Comparison of ENCODE assay signal across 20 cellular contexts in genomic region chr2:65501074-65501473, GRCh38.
DNase-seq lines count a peak whose midpoint lies in the region; ATAC-seq lines count a peak whose summit lies in the region.
"Had no signal": no experiment of that assay in that cellular context is flagged by ENCODE, and none has a peak within 500 bp of the region (broad histone marks: within the 10 kb centered on the region; RNA-seq: fewer than 3 reads in every experiment).

No MANE protein-coding gene starts in this region.

- peak overlapping the region; percentile 75 for H3K27ac Mint-ChIP-seq in stimulated activated memory B cell treated with anti-CD40 and anti-IgM and Interleukin-4, amounts not matched to agents 10 μg/mL and 1 μg/mL and 100 μg/mL, for 72 hours
- H3K27ac Mint-ChIP-seq in activated naive CD4-positive, alpha-beta T cell treated with anti-CD3 and anti-CD28 coated beads for 36 hours, result no peak overlapping the region
- H3K27ac Mint-ChIP-seq: activated CD8-positive, alpha-beta T cell treated with anti-CD3 and anti-CD28 coated beads, Interleukin-2, amount 10 ng/mL, durations not matched to agents 7 days and 5 days; GM23338; HFFc6 had no signal

- peaks cover 29% of the 10 kb centered on the region for H3K4me1 Mint-ChIP-seq in stimulated activated memory B cell treated with anti-CD40 and anti-IgM and Interleukin-4, amounts not matched to agents 10 μg/mL and 1 μg/mL and 100 μg/mL, for 72 hours
- no peaks in the 10 kb centered on the region for H3K4me1 Mint-ChIP-seq in activated naive CD4-positive, alpha-beta T cell treated with anti-CD3 and anti-CD28 coated beads for 36 hours (ENCODE audit: low read depth)
- H3K4me1 Mint-ChIP-seq: neural crest cell had no signal

- H3K27me3 Mint-ChIP-seq in stimulated activated memory B cell treated with anti-CD40 and anti-IgM and Interleukin-4, amounts not matched to agents 10 μg/mL and 1 μg/mL and 100 μg/mL, for 72 hours, result peaks cover 52% of the 10 kb centered on the region
- H3K27me3 Mint-ChIP-seq in activated naive CD4-positive, alpha-beta T cell treated with anti-CD3 and anti-CD28 coated beads for 36 hours (ENCODE audit: low read depth), result no peaks in the 10 kb centered on the region

- no peaks in the 10 kb centered on the region for H3K36me3 Mint-ChIP-seq in stimulated activated memory B cell treated with anti-CD40 and anti-IgM and Interleukin-4, amounts not matched to agents 10 μg/mL and 1 μg/mL and 100 μg/mL, for 72 hours
- no peaks in the 10 kb centered on the region for H3K36me3 Mint-ChIP-seq in activated naive CD4-positive, alpha-beta T cell treated with anti-CD3 and anti-CD28 coated beads for 36 hours (ENCODE audit: low read depth)

- H3K9me3 Mint-ChIP-seq in stimulated activated memory B cell treated with anti-CD40 and anti-IgM and Interleukin-4, amounts not matched to agents 10 μg/mL and 1 μg/mL and 100 μg/mL, for 72 hours, result peaks cover 3% of the 10 kb centered on the region
- no peaks in the 10 kb centered on the region for H3K9me3 Mint-ChIP-seq in activated naive CD4-positive, alpha-beta T cell treated with anti-CD3 and anti-CD28 coated beads for 36 hours
- H3K9me3 Mint-ChIP-seq: GM23338, HFFc6, neural crest cell had no signal

- H3K4me3 Mint-ChIP-seq in stimulated activated memory B cell treated with anti-CD40 and anti-IgM and Interleukin-4, amounts not matched to agents 10 μg/mL and 1 μg/mL and 100 μg/mL, for 72 hours, result peak overlapping the region; percentile 24
- H3K4me3 Mint-ChIP-seq in activated naive CD4-positive, alpha-beta T cell treated with anti-CD3 and anti-CD28 coated beads for 36 hours, result no peak overlapping the region
- H3K4me3 Mint-ChIP-seq: activated CD8-positive, alpha-beta T cell treated with anti-CD3 and anti-CD28 coated beads, Interleukin-2, amount 10 ng/mL, durations not matched to agents 7 days and 5 days; GM23338; HFFc6; neural crest cell had no signal

- peak; percentile 68 for ATAC-seq in GM18867 (IDR thresholded peaks at IDR 0.05; ENCODE audit: unreplicated experiment)
- peak; percentile 58 for ATAC-seq in GM21723 (IDR thresholded peaks at IDR 0.05; ENCODE audit: unreplicated experiment)
- peak; percentile 35 for ATAC-seq in HG03521 (IDR thresholded peaks at IDR 0.05; ENCODE audit: unreplicated experiment)
- ATAC-seq in stimulated activated memory B cell treated with anti-CD40 and anti-IgM and Interleukin-4, amounts not matched to agents 10 μg/mL and 1 μg/mL and 100 μg/mL, for 72 hours, result peak; percentile 78
- ATAC-seq in HG03342 (IDR thresholded peaks at IDR 0.05; ENCODE audit: unreplicated experiment), result no peak
- ATAC-seq: activated CD8-positive, alpha-beta T cell treated with anti-CD3 and anti-CD28 coated beads, Interleukin-2, amount 10 ng/mL, durations not matched to agents 7 days and 5 days; GM23338; heart left ventricle; right cardiac atrium had no signal

- no peak for DNase-seq in activated naive CD4-positive, alpha-beta T cell treated with anti-CD3 and anti-CD28 coated beads for 36 hours
- no peak for DNase-seq in activated CD8-positive, alpha-beta memory T cell treated with anti-CD3 and anti-CD28 coated beads, Interleukin-2, amount 50 U/mL, for 48 hours
- DNase-seq: activated CD8-positive, alpha-beta T cell treated with anti-CD3 and anti-CD28 coated beads, Interleukin-2, amount 10 ng/mL, durations not matched to agents 7 days and 5 days; activated gamma-delta T cell; activated T-cell treated with anti-CD3 and anti-CD28 coated beads, Interleukin-2, amount 50 U/mL, for 1 hour; Calu3; heart left ventricle; HFFc6; NCI-H1694; NCI-H510A treated with DMSO at 0.1 percent for 48 hours; right cardiac atrium; stimulated activated CD4-positive, alpha-beta T cell treated with anti-CD3 and anti-CD28 coated beads, Interleukin-4, amount 100 ng/mL, for 24 hours; stimulated activated naive CD4-positive, alpha-beta T cell treated with Interleukin-2 at 50 U/mL for 16 hours had no signal

- intact Hi-C loops in activated naive CD4-positive, alpha-beta T cell treated with anti-CD3 and anti-CD28 coated beads for 36 hours (cut with micrococcal nuclease), result no loop called here

- CTCF ChIA-PET in activated naive CD4-positive, alpha-beta T cell treated with anti-CD3 and anti-CD28 coated beads for 36 hours (lab: Charles Lee), result no interaction called here
